Comparison of ENCODE assay signal across 18 cellular contexts in genomic region chr11:112826026-112826425, GRCh38.
DNase-seq lines count a peak whose midpoint lies in the region; ATAC-seq, FAIRE-seq and TF ChIP-seq lines count a peak whose summit lies in the region.
"Had no signal": no experiment of that assay in that cellular context is flagged by ENCODE, and none has a peak within 500 bp of the region (broad histone marks: within the 10 kb centered on the region; RNA-seq: fewer than 3 reads in every experiment).

No MANE protein-coding gene starts in this region.

- no peak overlapping the region for H3K18ac ChIP-seq in H1 (ENCODE audit: extremely low read depth, low read length)

- no peak for TF ChIP-seq POLR2A in H1 (IDR thresholded peaks at IDR 0.05; ENCODE audit: control extremely low read depth in 1 of 2, low read depth in 2 of 2, low read length in 2 of 2)

- no peak overlapping the region for H3K4me3 ChIP-seq in HUES48 (ENCODE audit: low read depth, low read length)
- no peak overlapping the region for H3K4me3 ChIP-seq in H1 (ENCODE audit: extremely low read depth in 1 of 4, insufficient read depth in 2 of 4, low read depth in 3 of 4, low read length in 4 of 4)
- no peak overlapping the region for H3K4me3 ChIP-seq in PC-3 (ENCODE audit: low read length)

- CTCF ChIA-PET in H1 (lab: Charles Lee; ENCODE audit: partially characterized antibody), result interaction anchor here (0.9 to 2.0 kb wide), 5 partner anchors 11 to 385 kb away, joined by 3 to 6 read pairs (median 3); no protein-coding TSS in a partner anchor
- CTCF ChIA-PET in PC-3 (lab: Charles Lee), result no interaction called here

- TF ChIP-seq CTCF in H1 (IDR thresholded peaks at IDR 0.05; ENCODE audit: control extremely low read depth in 1 of 3, insufficient read depth in 1 of 3, low read depth in 1 of 3, low read length in 3 of 3) (no peak), PC-3 (conservative IDR thresholded peaks at IDR 0.05; ENCODE audit: low read depth, low read length) (no peak)

- peak overlapping the region in 1 of 2 experiments; percentile 12; a peak in 1 of 4 replicates for H3K4me2 ChIP-seq in H1 (ENCODE audit: insufficient read depth in 1 of 2, low read depth in 2 of 2, low read length in 2 of 2)
- no peak overlapping the region for H3K4me2 ChIP-seq in PC-3 (ENCODE audit: low read length)

- no peak for TF ChIP-seq RAD21 in H1 (IDR thresholded peaks at IDR 0.05 in 1 of 2, conservative IDR thresholded peaks at IDR 0.05 in 1 of 2; ENCODE audit: low read depth in 2 of 2, low read length in 2 of 2)

- 44% methylated on average over 3 of the region's 3 CpGs; no CpG with 5 or more reads in 1 of the 2 experiments for WGBS in H1 (ENCODE audit: extremely low coverage in 1 of 2, insufficient coverage in 1 of 2, insufficient read length in 1 of 2, insufficient replicate concordance in 2 of 2, low coverage in 1 of 2, low lambda C conversion rate in 2 of 2, missing lambda C conversion rate in 1 of 2), 2 experiments

- H3K79me2 ChIP-seq in H1 (ENCODE audit: control insufficient read depth in 1 of 2, insufficient read depth in 2 of 2, low read length in 2 of 2) (no peaks in the 10 kb centered on the region), PC-3 (ENCODE audit: low read length) (no peaks in the 10 kb centered on the region)

- no peak overlapping the region for H2BK15ac ChIP-seq in H1 (ENCODE audit: low read length)

- no peak overlapping the region for H4K91ac ChIP-seq in H1 (replicated peaks; ENCODE audit: insufficient read length, low read length)

- no peak overlapping the region for H3K23ac ChIP-seq in H1 (ENCODE audit: insufficient read length)

- no TSS peak for BruUV-seq in PC-3 (replicated peaks; lab: Mats Ljungman, UMichigan)

- no peak overlapping the region for H2BK20ac ChIP-seq in H1 (ENCODE audit: low read length)

- no peaks in the 10 kb centered on the region for H3K36me3 ChIP-seq in HUES48 (ENCODE audit: control insufficient read depth, insufficient read depth, low read length)
- H3K36me3 ChIP-seq in H1 (ENCODE audit: control insufficient read depth in 2 of 4, insufficient read depth in 4 of 4, low read length in 3 of 4), result no peaks in the 10 kb centered on the region
- no peaks in the 10 kb centered on the region for H3K36me3 ChIP-seq in PC-3 (ENCODE audit: low read depth, low read length)

- no peaks in the 10 kb centered on the region for H4K20me1 ChIP-seq in H1 (replicated peaks in 1 of 2; ENCODE audit: control insufficient read depth in 1 of 2, insufficient read depth in 2 of 2, low read length in 2 of 2)
- H4K20me1 ChIP-seq in PC-3 (ENCODE audit: low read length), result no peaks in the 10 kb centered on the region

- H3K14ac ChIP-seq in H1 (ENCODE audit: insufficient read length), result no peak overlapping the region

- 0 out of 2 replicates have a peak, but pooled peaks cover 3% of the 10 kb centered on the region for H3K23me2 ChIP-seq in H1 (ENCODE audit: low read depth, low read length)

- H3K9ac ChIP-seq in HUES48 (ENCODE audit: low read depth, low read length) (no peak overlapping the region), H1 (replicated peaks in 1 of 4; ENCODE audit: extremely low read depth in 1 of 4, low read depth in 3 of 4, low read length in 3 of 4) (no peak overlapping the region), PC-3 (ENCODE audit: low read length) (no peak overlapping the region)

- H2BK5ac ChIP-seq in H1 (ENCODE audit: low read depth, low read length), result 0 out of 2 replicates have a peak overlapping the region, but pooled peaks have one; percentile 13

- H3K9me3 ChIP-seq in HUES48 (ENCODE audit: control insufficient read depth, insufficient read depth, low read length) (no peaks in the 10 kb centered on the region; the same call in 1 of the 2 replicates), H1 (ENCODE audit: insufficient read depth in 2 of 2, low read depth in 1 of 2, low read length in 1 of 2) (no peaks in the 10 kb centered on the region), PC-3 (ENCODE audit: low read length) (0 out of 2 replicates have a peak, but pooled peaks cover 5% of the 10 kb centered on the region)

- no peaks in the 10 kb centered on the region for H3F3A ChIP-seq in PC-3 (ENCODE audit: low read length, unreplicated experiment)

- no peak overlapping the region for H4K8ac ChIP-seq in H1 (ENCODE audit: extremely low read depth, insufficient read depth, low read length)

- no peak overlapping the region for H2BK12ac ChIP-seq in H1 (ENCODE audit: low read depth, low read length)

- no peaks in the 10 kb centered on the region for H3K79me1 ChIP-seq in H1 (ENCODE audit: low read depth, low read length)

- H3K9me2 ChIP-seq in PC-3 (replicated peaks; ENCODE audit: low read length), result no peaks in the 10 kb centered on the region

- H2BK120ac ChIP-seq in H1 (replicated peaks; ENCODE audit: low read depth, low read length), result no peak overlapping the region

- H3K27ac ChIP-seq in HUES48 (ENCODE audit: low read depth, low read length) (peak overlapping the region; percentile 80), H1 (ENCODE audit: low read depth, low read length) (no peak overlapping the region), PC-3 (ENCODE audit: low read length) (no peak overlapping the region)

- H2AFZ ChIP-seq in H1 (ENCODE audit: low read length) (no peak overlapping the region), PC-3 (ENCODE audit: low read length) (no peak overlapping the region)

- H3K56ac ChIP-seq in H1 (replicated peaks; ENCODE audit: insufficient read length, low read depth, low read length), result no peak overlapping the region

- peak; percentile 19 for FAIRE-seq in H1 (lab: Jason Lieb, UNC)
- FAIRE-seq: A204.1, D721Med, GM12892, H54, HepG2 had no signal

- H3K4me1 ChIP-seq in HUES48 (ENCODE audit: control insufficient read depth, insufficient read depth, low read length), result peaks cover 37% of the 10 kb centered on the region
- peaks cover 10 to 28% (median 23%) of the 10 kb centered on the region in 4 experiments for H3K4me1 ChIP-seq in H1 (replicated peaks in 1 of 4; ENCODE audit: control insufficient read depth in 3 of 4, insufficient read depth in 4 of 4, low read length in 3 of 4)
- H3K4me1 ChIP-seq in PC-3 (ENCODE audit: insufficient read depth, low read length), result no peaks in the 10 kb centered on the region

- no peak for DNase-seq in H1 (ENCODE audit: low read depth in 1 of 2, low spot score in 2 of 2)
- DNase-seq in islet precursor cell, result peak; percentile 27
- no peak for DNase-seq in PC-3
- DNase-seq in NCI-H526 treated with DMSO at 0.1 percent for 48 hours (lab: John Stamatoyannopoulos, UW), result no peak
- DNase-seq: CD8-positive, alpha-beta T cell; COR-L47; DMS153; DMS79 treated with DMSO at 0.1 percent for 48 hours; EL; GDM1 had no signal

- POLR2A ChIA-PET in H1 (lab: Charles Lee; ENCODE audit: partially characterized antibody), result no interaction called here
- POLR2A ChIA-PET in PC-3 (lab: Charles Lee; ENCODE audit: unreplicated experiment), result no interaction called here

- TF ChIP-seq EP300 in H1 (IDR thresholded peaks at IDR 0.05; ENCODE audit: borderline replicate concordance in 1 of 2, low read depth in 2 of 2, low read length in 2 of 2), result no peak

- no peak for ATAC-seq in HG02588 (IDR thresholded peaks at IDR 0.05; ENCODE audit: unreplicated experiment)
- no peak for ATAC-seq in PC-3
- ATAC-seq in HG03139 (IDR thresholded peaks at IDR 0.05; ENCODE audit: unreplicated experiment), result no peak
- ATAC-seq: CD8-positive, alpha-beta T cell; HepG2 had no signal

- H4K5ac ChIP-seq in H1 (ENCODE audit: insufficient read length, low read depth, low read length), result no peak overlapping the region

- no peak overlapping the region for H3K4ac ChIP-seq in H1 (replicated peaks; ENCODE audit: insufficient read length, low read depth, low read length)

- H3K27me3 ChIP-seq in HUES48 (ENCODE audit: control insufficient read depth, insufficient read depth, low read length) (no peaks in the 10 kb centered on the region), H1 (replicated peaks in 1 of 4; ENCODE audit: control insufficient read depth in 3 of 4, extremely low read depth in 1 of 4, insufficient read depth in 3 of 4, low read length in 3 of 4) (no peaks in the 10 kb centered on the region; a peak in 2 of 7 replicates), PC-3 (ENCODE audit: low read length) (no peaks in the 10 kb centered on the region)

- intact Hi-C loops in PC-3 (cut with micrococcal nuclease), result no loop called here

- no peak overlapping the region for H2AK5ac ChIP-seq in H1 (ENCODE audit: low read depth, low read length)

TF ChIP-seq in H1, 55 proteins besides CTCF, POLR2A, EP300 and RAD21:
- TF ChIP-seq TCF12 (IDR thresholded peaks at IDR 0.05; ENCODE audit: low read depth, low read length) (peak; percentile 69; the same call in 1 of the 2 replicates), TEAD4 (IDR thresholded peaks at IDR 0.05; ENCODE audit: low read depth, low read length) (peak; percentile 76), SIN3A (conservative IDR thresholded peaks at IDR 0.05 in 1 of 2, IDR thresholded peaks at IDR 0.05 in 1 of 2; ENCODE audit: low read depth in 1 of 2, low read length in 2 of 2) (no peak)
